1 cellular context compared by ENCODE assay signal in genomic region chr2:84894131-84894586, GRCh38.
TF ChIP-seq lines count a peak whose summit lies in the region.

No MANE protein-coding gene starts in this region.

TF ChIP-seq in H1, 55 proteins besides CTCF, POLR2A, EP300 and RAD21:
- no peak for TF ChIP-seq CHD2 (IDR thresholded peaks at IDR 0.05; ENCODE audit: low read length)
- TF ChIP-seq CEBPB (IDR thresholded peaks at IDR 0.05; ENCODE audit: low read depth, low read length) = no peak
- no peak for TF ChIP-seq YY1 (IDR thresholded peaks at IDR 0.05; ENCODE audit: low read depth, low read length)
- TF ChIP-seq SIX5 (IDR thresholded peaks at IDR 0.05; ENCODE audit: low read depth, low read length) = no peak
- TF ChIP-seq KDM1A (IDR thresholded peaks at IDR 0.05; ENCODE audit: borderline replicate concordance, low read length) = no peak
- no peak for TF ChIP-seq CTBP2 (IDR thresholded peaks at IDR 0.05; ENCODE audit: borderline replicate concordance, insufficient read depth, insufficient read length, low read length)
- no peak for TF ChIP-seq CHD1 (IDR thresholded peaks at IDR 0.05; ENCODE audit: low read depth, low read length)
- peak; percentile 59; the same call in 1 of the 2 replicates for TF ChIP-seq TEAD4 (IDR thresholded peaks at IDR 0.05; ENCODE audit: low read depth, low read length)
- no peak for TF ChIP-seq CBX5 (IDR thresholded peaks at IDR 0.05; ENCODE audit: low read depth, low read length)
- peak; percentile 71; the same call in 1 of the 2 replicates for TF ChIP-seq TCF12 (IDR thresholded peaks at IDR 0.05; ENCODE audit: low read depth, low read length)
- TF ChIP-seq BCL11A (IDR thresholded peaks at IDR 0.05; ENCODE audit: low read depth in 2 of 2, low read length in 2 of 2) = no peak
- no peak for TF ChIP-seq ZNF274 (IDR thresholded peaks at IDR 0.05; ENCODE audit: borderline replicate concordance, extremely low read depth, low read length)
- TF ChIP-seq SUZ12 (IDR thresholded peaks at IDR 0.05; ENCODE audit: low read length) = no peak
- TF ChIP-seq, protein P1, sequence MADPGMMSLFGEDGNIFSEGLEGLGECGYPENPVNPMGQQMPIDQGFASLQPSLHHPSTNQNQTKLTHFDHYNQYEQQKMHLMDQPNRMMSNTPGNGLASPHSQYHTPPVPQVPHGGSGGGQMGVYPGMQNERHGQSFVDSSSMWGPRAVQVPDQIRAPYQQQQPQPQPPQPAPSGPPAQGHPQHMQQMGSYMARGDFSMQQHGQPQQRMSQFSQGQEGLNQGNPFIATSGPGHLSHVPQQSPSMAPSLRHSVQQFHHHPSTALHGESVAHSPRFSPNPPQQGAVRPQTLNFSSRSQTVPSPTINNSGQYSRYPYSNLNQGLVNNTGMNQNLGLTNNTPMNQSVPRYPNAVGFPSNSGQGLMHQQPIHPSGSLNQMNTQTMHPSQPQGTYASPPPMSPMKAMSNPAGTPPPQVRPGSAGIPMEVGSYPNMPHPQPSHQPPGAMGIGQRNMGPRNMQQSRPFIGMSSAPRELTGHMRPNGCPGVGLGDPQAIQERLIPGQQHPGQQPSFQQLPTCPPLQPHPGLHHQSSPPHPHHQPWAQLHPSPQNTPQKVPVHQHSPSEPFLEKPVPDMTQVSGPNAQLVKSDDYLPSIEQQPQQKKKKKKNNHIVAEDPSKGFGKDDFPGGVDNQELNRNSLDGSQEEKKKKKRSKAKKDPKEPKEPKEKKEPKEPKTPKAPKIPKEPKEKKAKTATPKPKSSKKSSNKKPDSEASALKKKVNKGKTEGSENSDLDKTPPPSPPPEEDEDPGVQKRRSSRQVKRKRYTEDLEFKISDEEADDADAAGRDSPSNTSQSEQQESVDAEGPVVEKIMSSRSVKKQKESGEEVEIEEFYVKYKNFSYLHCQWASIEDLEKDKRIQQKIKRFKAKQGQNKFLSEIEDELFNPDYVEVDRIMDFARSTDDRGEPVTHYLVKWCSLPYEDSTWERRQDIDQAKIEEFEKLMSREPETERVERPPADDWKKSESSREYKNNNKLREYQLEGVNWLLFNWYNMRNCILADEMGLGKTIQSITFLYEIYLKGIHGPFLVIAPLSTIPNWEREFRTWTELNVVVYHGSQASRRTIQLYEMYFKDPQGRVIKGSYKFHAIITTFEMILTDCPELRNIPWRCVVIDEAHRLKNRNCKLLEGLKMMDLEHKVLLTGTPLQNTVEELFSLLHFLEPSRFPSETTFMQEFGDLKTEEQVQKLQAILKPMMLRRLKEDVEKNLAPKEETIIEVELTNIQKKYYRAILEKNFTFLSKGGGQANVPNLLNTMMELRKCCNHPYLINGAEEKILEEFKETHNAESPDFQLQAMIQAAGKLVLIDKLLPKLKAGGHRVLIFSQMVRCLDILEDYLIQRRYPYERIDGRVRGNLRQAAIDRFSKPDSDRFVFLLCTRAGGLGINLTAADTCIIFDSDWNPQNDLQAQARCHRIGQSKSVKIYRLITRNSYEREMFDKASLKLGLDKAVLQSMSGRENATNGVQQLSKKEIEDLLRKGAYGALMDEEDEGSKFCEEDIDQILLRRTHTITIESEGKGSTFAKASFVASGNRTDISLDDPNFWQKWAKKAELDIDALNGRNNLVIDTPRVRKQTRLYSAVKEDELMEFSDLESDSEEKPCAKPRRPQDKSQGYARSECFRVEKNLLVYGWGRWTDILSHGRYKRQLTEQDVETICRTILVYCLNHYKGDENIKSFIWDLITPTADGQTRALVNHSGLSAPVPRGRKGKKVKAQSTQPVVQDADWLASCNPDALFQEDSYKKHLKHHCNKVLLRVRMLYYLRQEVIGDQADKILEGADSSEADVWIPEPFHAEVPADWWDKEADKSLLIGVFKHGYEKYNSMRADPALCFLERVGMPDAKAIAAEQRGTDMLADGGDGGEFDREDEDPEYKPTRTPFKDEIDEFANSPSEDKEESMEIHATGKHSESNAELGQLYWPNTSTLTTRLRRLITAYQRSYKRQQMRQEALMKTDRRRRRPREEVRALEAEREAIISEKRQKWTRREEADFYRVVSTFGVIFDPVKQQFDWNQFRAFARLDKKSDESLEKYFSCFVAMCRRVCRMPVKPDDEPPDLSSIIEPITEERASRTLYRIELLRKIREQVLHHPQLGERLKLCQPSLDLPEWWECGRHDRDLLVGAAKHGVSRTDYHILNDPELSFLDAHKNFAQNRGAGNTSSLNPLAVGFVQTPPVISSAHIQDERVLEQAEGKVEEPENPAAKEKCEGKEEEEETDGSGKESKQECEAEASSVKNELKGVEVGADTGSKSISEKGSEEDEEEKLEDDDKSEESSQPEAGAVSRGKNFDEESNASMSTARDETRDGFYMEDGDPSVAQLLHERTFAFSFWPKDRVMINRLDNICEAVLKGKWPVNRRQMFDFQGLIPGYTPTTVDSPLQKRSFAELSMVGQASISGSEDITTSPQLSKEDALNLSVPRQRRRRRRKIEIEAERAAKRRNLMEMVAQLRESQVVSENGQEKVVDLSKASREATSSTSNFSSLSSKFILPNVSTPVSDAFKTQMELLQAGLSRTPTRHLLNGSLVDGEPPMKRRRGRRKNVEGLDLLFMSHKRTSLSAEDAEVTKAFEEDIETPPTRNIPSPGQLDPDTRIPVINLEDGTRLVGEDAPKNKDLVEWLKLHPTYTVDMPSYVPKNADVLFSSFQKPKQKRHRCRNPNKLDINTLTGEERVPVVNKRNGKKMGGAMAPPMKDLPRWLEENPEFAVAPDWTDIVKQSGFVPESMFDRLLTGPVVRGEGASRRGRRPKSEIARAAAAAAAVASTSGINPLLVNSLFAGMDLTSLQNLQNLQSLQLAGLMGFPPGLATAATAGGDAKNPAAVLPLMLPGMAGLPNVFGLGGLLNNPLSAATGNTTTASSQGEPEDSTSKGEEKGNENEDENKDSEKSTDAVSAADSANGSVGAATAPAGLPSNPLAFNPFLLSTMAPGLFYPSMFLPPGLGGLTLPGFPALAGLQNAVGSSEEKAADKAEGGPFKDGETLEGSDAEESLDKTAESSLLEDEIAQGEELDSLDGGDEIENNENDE (IDR thresholded peaks at IDR 0.05; ENCODE audit: insufficient replicate concordance, low read length) = no peak
- TF ChIP-seq HDAC2 (IDR thresholded peaks at IDR 0.05; ENCODE audit: borderline replicate concordance in 1 of 2, low read depth in 2 of 2, low read length in 2 of 2) = peak in 1 of 2 experiments; percentile 31; a peak in 1 of 4 replicates
- TF ChIP-seq RBBP5 (IDR thresholded peaks at IDR 0.05; ENCODE audit: borderline replicate concordance, low read depth, low read length) = no peak
- TF ChIP-seq CBX8 (IDR thresholded peaks at IDR 0.05; ENCODE audit: borderline replicate concordance, low read depth, low read length) = no peak
- TF ChIP-seq RXRA (IDR thresholded peaks at IDR 0.05; ENCODE audit: insufficient read depth, low read depth, low read length) = no peak
- no peak for TF ChIP-seq JUN (IDR thresholded peaks at IDR 0.05; ENCODE audit: low read depth, low read length)
- no peak for TF ChIP-seq KDM5A (IDR thresholded peaks at IDR 0.05; ENCODE audit: low read length)
- no peak for TF ChIP-seq PHF8 (conservative IDR thresholded peaks at IDR 0.05; ENCODE audit: low read depth, low read length)
- no peak for TF ChIP-seq SP4 (IDR thresholded peaks at IDR 0.05; ENCODE audit: low read length)
- no peak for TF ChIP-seq POLR2AphosphoS5 (IDR thresholded peaks at IDR 0.05; ENCODE audit: low read depth, low read length)
- no peak for TF ChIP-seq NRF1 (IDR thresholded peaks at IDR 0.05; ENCODE audit: low read depth, low read length)
